In the genomic region with DNA sequence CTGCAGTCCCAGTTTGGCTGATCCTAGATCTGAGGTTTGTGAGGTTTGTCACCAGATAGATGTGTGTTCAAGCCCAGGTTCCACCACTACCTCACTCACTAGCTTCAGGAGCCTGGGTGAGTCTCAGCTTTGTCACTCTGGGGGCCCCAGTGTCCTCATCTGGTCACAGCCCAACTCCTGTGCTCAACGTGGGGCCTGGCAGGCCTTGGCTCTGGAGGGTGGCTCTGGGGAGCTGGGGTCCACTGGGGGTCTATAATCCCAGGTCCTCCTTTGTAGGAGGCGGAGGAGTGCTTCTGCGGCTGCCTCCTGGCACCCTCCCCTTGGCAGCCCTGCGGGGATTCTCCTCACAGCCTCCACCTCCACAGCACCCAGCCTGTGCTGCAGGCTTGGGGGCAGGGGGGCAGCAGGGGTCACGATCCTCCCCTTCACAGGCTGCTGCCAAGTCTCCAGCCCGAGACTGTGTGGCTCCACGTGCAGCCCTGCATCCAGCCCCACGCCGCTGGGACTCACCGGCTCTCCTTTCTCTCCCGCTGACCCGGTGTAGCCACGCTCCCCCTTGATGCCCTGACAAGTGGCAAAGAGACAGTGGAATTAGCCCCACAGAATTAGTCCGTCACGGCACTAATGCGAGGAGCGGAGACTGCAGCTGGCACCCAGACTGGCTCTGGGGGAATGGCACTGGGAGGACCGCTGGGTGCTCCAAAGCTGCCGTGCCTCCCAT, we compare ENCODE assay signal across 1 cellular context.
TF ChIP-seq lines count a peak whose summit lies in the region.

No MANE protein-coding gene starts in this region.

TF ChIP-seq in HCT116, 20 proteins besides CTCF, POLR2A, EP300 and RAD21:
- TF ChIP-seq, protein P1, sequence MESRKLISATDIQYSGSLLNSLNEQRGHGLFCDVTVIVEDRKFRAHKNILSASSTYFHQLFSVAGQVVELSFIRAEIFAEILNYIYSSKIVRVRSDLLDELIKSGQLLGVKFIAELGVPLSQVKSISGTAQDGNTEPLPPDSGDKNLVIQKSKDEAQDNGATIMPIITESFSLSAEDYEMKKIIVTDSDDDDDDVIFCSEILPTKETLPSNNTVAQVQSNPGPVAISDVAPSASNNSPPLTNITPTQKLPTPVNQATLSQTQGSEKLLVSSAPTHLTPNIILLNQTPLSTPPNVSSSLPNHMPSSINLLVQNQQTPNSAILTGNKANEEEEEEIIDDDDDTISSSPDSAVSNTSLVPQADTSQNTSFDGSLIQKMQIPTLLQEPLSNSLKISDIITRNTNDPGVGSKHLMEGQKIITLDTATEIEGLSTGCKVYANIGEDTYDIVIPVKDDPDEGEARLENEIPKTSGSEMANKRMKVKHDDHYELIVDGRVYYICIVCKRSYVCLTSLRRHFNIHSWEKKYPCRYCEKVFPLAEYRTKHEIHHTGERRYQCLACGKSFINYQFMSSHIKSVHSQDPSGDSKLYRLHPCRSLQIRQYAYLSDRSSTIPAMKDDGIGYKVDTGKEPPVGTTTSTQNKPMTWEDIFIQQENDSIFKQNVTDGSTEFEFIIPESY (IDR thresholded peaks at IDR 0.05; ENCODE audit: extremely low read depth, insufficient replicate concordance, low read length): no peak
- TF ChIP-seq EGR1 (IDR thresholded peaks at IDR 0.05; ENCODE audit: low read depth): no peak
- no peak for TF ChIP-seq CBX3 (IDR thresholded peaks at IDR 0.05; ENCODE audit: low read depth)
- no peak for TF ChIP-seq SIN3A (IDR thresholded peaks at IDR 0.05; ENCODE audit: low read depth)
- TF ChIP-seq ZNF274 (IDR thresholded peaks at IDR 0.05; ENCODE audit: low read depth, low read length): no peak
- TF ChIP-seq REST (IDR thresholded peaks at IDR 0.05; ENCODE audit: low read depth): no peak
- no peak for TF ChIP-seq SRF (IDR thresholded peaks at IDR 0.05; ENCODE audit: low read depth)
- TF ChIP-seq EZH2phosphoT487 (IDR thresholded peaks at IDR 0.05; ENCODE audit: borderline replicate concordance): no peak
- TF ChIP-seq SP1 (IDR thresholded peaks at IDR 0.05; ENCODE audit: low read depth): no peak
- TF ChIP-seq JUND (IDR thresholded peaks at IDR 0.05): no peak
